Comparison of ENCODE assay signal across 10 cellular contexts in genomic region chr11:128453444-128454336, GRCh38.
DNase-seq lines count a peak whose midpoint lies in the region; ATAC-seq, FAIRE-seq and TF ChIP-seq lines count a peak whose summit lies in the region.
"Had no signal": no experiment of that assay in that cellular context is flagged by ENCODE, and none has a peak within 500 bp of the region (broad histone marks: within the 10 kb centered on the region; RNA-seq: fewer than 3 reads in every experiment).

No MANE protein-coding gene starts in this region.

- H3K36me3 ChIP-seq in Panc1 (ENCODE audit: control insufficient read depth, insufficient read depth, low read length): 0 out of 2 replicates have a peak, but pooled peaks cover 4% of the 10 kb centered on the region
- no peaks in the 10 kb centered on the region for H3K36me3 ChIP-seq in pancreas

- 61 to 69% methylated on average over 5 of the region's 5 CpGs for WGBS in pancreas, 2 donors

- H3K4me3 ChIP-seq in Panc1 (ENCODE audit: low read depth in 2 of 2, low read length in 2 of 2): no peak overlapping the region
- no peak overlapping the region for H3K4me3 ChIP-seq in pancreas

- H3K9me3 Mint-ChIP-seq in effector memory CD8-positive, alpha-beta T cell: no peaks in the 10 kb centered on the region
- H3K9me3 Mint-ChIP-seq: brain had no signal

- H3K36me3 Mint-ChIP-seq in effector memory CD8-positive, alpha-beta T cell (ENCODE audit: insufficient read depth): peaks cover 31% of the 10 kb centered on the region
- H3K36me3 Mint-ChIP-seq: brain had no signal

- no peak for TF ChIP-seq CTCF in Panc1 (IDR thresholded peaks at IDR 0.05)
- no peak for TF ChIP-seq CTCF in pancreas (IDR thresholded peaks at IDR 0.05)

- in situ Hi-C loops in Caki2 (cut with HindIII; ENCODE audit: low pct_unique_long_range_greater_than_20kb, low sequenced_read_pairs): no loop called here
- in situ Hi-C loops in Panc1 (cut with HindIII; ENCODE audit: low pct_unique_long_range_greater_than_20kb, low sequenced_read_pairs): no loop called here

- no peak overlapping the region for H3K27ac ChIP-seq in Panc1 (ENCODE audit: low read length)
- H3K27ac ChIP-seq in pancreas: peak overlapping the region in 2 of 4 donors; percentile 75 to 77

- H3K4me1 ChIP-seq in Panc1 (ENCODE audit: control insufficient read depth, insufficient read depth, low read length): peaks cover 5% of the 10 kb centered on the region; the same call in 1 of the 2 replicates
- peaks cover 3 to 14% (median 6%) of the 10 kb centered on the region in 3 donors for H3K4me1 ChIP-seq in pancreas

- H3K27me3 ChIP-seq in Panc1 (ENCODE audit: control insufficient read depth, insufficient read depth, low read length) (no peaks in the 10 kb centered on the region), pancreas (no peaks in the 10 kb centered on the region)

- intact Hi-C loops in Panc1 (cut with micrococcal nuclease; ENCODE audit: unreplicated experiment): no loop called here
- intact Hi-C loops in pancreas (cut with DNase I): no loop called here

- peaks cover 40 to 42% of the 10 kb centered on the region in 2 donors for H3K4me1 Mint-ChIP-seq in effector memory CD8-positive, alpha-beta T cell (ENCODE audit: low read depth in 2 of 2)
- H3K4me1 Mint-ChIP-seq: brain had no signal

- POLR2A ChIA-PET in Panc1 (lab: Charles Lee): no interaction called here

- ATAC-seq in Panc1 (no peak; the same call in 1 of the 2 replicates), pancreas (peak; percentile 25 to 48 (median 40)), HG02884 (IDR thresholded peaks at IDR 0.05; ENCODE audit: unreplicated experiment) (no peak)
- ATAC-seq in effector memory CD8-positive, alpha-beta T cell (replicated peaks): peak; percentile 78
- ATAC-seq: HCT116 had no signal

- DNase-seq in Caki2 (ENCODE audit: low read depth) (peak; percentile 35), Panc1 (ENCODE audit: low read depth, low spot score) (peak; percentile 46), pancreas (peak in 3 of 6 donors; percentile 32 to 48 (median 47)), NCI-H146 (lab: John Stamatoyannopoulos, UW) (no peak), GDM1 (lab: John Stamatoyannopoulos, UW) (no peak), D341Med (ENCODE audit: low spot score) (no peak)
- no peak for DNase-seq in effector memory CD8-positive, alpha-beta T cell

- peak; percentile 54 for FAIRE-seq in pancreas (lab: Jason Lieb, UNC)

- CTCF ChIA-PET in Panc1 (lab: Charles Lee): no interaction called here

- no TSS peak for BruUV-seq in Panc1 (replicated peaks; lab: Mats Ljungman, UMichigan)

- no peak overlapping the region for H3K4me3 Mint-ChIP-seq in effector memory CD8-positive, alpha-beta T cell
- H3K4me3 Mint-ChIP-seq: brain had no signal

- no peaks in the 10 kb centered on the region for H3K27me3 Mint-ChIP-seq in effector memory CD8-positive, alpha-beta T cell

- H3K9me3 ChIP-seq in Panc1 (ENCODE audit: control insufficient read depth, insufficient read depth, low read depth, low read length): no peaks in the 10 kb centered on the region
- no peaks in the 10 kb centered on the region for H3K9me3 ChIP-seq in pancreas

- H3K27ac Mint-ChIP-seq in effector memory CD8-positive, alpha-beta T cell: peak overlapping the region; percentile 71 to 85

Comparison
In these comparisons a context has a peak if more than half of its experiments do, and no peak if none do; other contexts are left out.
1. DNase-seq: peak in Caki2 (single experiment) and Panc1 (single experiment); none in effector memory CD8-positive, alpha-beta T cell (0 of 3), NCI-H146 (single experiment), GDM1 (single experiment) and D341Med (single experiment).
2. ATAC-seq: peak in effector memory CD8-positive, alpha-beta T cell (single experiment) and pancreas (4 of 4); none in Panc1 (single experiment) and HG02884 (single experiment).